Comparison of ENCODE assay signal across 9 cellular contexts in genomic region chr17:81961087-81961514, GRCh38. TPM values are rescaled to one million over a fixed set of nuclear protein-coding genes. Genes with fewer than 3 reads are reported as not detected.
DNase-seq lines count a peak whose midpoint lies in the region; ATAC-seq and TF ChIP-seq lines count a peak whose summit lies in the region.
"Had no signal": no experiment of that assay in that cellular context is flagged by ENCODE, and none has a peak within 500 bp of the region (broad histone marks: within the 10 kb centered on the region; RNA-seq: fewer than 3 reads in every experiment).

Gene NOTUM, minus strand, starts transcription at chr17:81961187. Its CDS starts 278 bp downstream, at chr17:81960909.

- H3K36me3 ChIP-seq in OCI-LY1 (ENCODE audit: insufficient read depth, low read length) (no peaks in the 10 kb centered on the region), fibroblast of lung (ENCODE audit: control insufficient read depth, insufficient read depth, low read length) (no peaks in the 10 kb centered on the region), spleen (no peaks in the 10 kb centered on the region)

- H3K9me2 ChIP-seq in OCI-LY1 (ENCODE audit: low read depth, low read length): no peaks in the 10 kb centered on the region

- H3K27ac ChIP-seq in OCI-LY1 (ENCODE audit: low read depth, low read length, poor library complexity, severe bottlenecking) (no peak within 1 kb of the TSS), fibroblast of lung (ENCODE audit: insufficient read depth, low read length) (no peak within 1 kb of the TSS), spleen (no peak within 1 kb of the TSS)

- H2AFZ ChIP-seq in OCI-LY1 (ENCODE audit: low read length): no peak within 1 kb of the TSS
- no peak within 1 kb of the TSS for H2AFZ ChIP-seq in fibroblast of lung (ENCODE audit: low read length)

- H3K9ac ChIP-seq in OCI-LY1 (ENCODE audit: low read length): no peak within 1 kb of the TSS
- no peak within 1 kb of the TSS for H3K9ac ChIP-seq in fibroblast of lung (ENCODE audit: insufficient read depth, low read length)

- TF ChIP-seq CTCF in OCI-LY1 (IDR thresholded peaks at IDR 0.05; ENCODE audit: low read length) (no peak), fibroblast of lung (conservative IDR thresholded peaks at IDR 0.05 in 1 of 2, IDR thresholded peaks at IDR 0.05 in 1 of 2; ENCODE audit: low read depth in 1 of 2, low read length in 2 of 2) (peak in 1 of 2 donors; percentile 12), spleen (IDR thresholded peaks at IDR 0.05 in 8 of 11, conservative IDR thresholded peaks at IDR 0.05 in 3 of 11) (peak in 2 of 11 experiments; percentile 15 to 22)

- no peak within 1 kb of the TSS for H3K27ac Mint-ChIP-seq in stimulated activated memory B cell treated with anti-CD40 and anti-IgM and Interleukin-4, amounts not matched to agents 10 μg/mL and 1 μg/mL and 100 μg/mL, for 72 hours
- H3K27ac Mint-ChIP-seq: stimulated activated naive CD8-positive, alpha-beta T cell treated with anti-CD3 and anti-CD28 coated beads, Interleukin-15, Interleukin-2, amounts not matched to agents 100 ng/mL and 50 ng/mL, for 24 hours had no signal

- DNase-seq in NCI-H2227 (lab: John Stamatoyannopoulos, UW; ENCODE audit: unreplicated experiment): peak; percentile 77
- DNase-seq in NCI-H2227 treated with DMSO at 0.1 percent for 48 hours (lab: John Stamatoyannopoulos, UW): no peak
- DNase-seq in fibroblast of lung (ENCODE audit: low read depth in 2 of 2): peak; percentile 27 to 29
- no peak for DNase-seq in spleen
- DNase-seq in NAMALWA (ENCODE audit: low spot score): no peak
- no peak for DNase-seq in stimulated activated CD4-positive, alpha-beta T cell treated with anti-CD3 and anti-CD28 coated beads, Interleukin-4, amount 100 ng/mL, for 1 hour

- H3K36me3 Mint-ChIP-seq in stimulated activated memory B cell treated with anti-CD40 and anti-IgM and Interleukin-4, amounts not matched to agents 10 μg/mL and 1 μg/mL and 100 μg/mL, for 72 hours: no peaks in the 10 kb centered on the region

- H3K4me1 ChIP-seq in OCI-LY1 (ENCODE audit: insufficient read depth, low read length, severe bottlenecking): peaks cover 10% of the 10 kb centered on the region
- H3K4me1 ChIP-seq in fibroblast of lung (ENCODE audit: control insufficient read depth, extremely low read depth, insufficient read depth, low read length): peaks cover 2% of the 10 kb centered on the region
- H3K4me1 ChIP-seq in spleen: peaks cover 9 to 38% (median 24%) of the 10 kb centered on the region in 6 donors

- no peaks in the 10 kb centered on the region for H3F3A ChIP-seq in OCI-LY1 (ENCODE audit: insufficient read depth, low read length)

- peaks cover 30% of the 10 kb centered on the region; the same call in 1 of the 2 replicates for H3K27me3 ChIP-seq in OCI-LY1 (ENCODE audit: insufficient read depth, low read length)
- peaks cover 36% of the 10 kb centered on the region for H3K27me3 ChIP-seq in fibroblast of lung (ENCODE audit: control insufficient read depth, insufficient read depth, low read length)
- H3K27me3 ChIP-seq in spleen (replicated peaks in 1 of 7): peaks cover 4 to 90% (median 59%) of the 10 kb centered on the region in 7 donors

- H3K79me2 ChIP-seq in OCI-LY1 (ENCODE audit: insufficient read depth, low read length): no peaks in the 10 kb centered on the region
- no peaks in the 10 kb centered on the region for H3K79me2 ChIP-seq in fibroblast of lung (ENCODE audit: control insufficient read depth, insufficient read depth, low read length)

- no peaks in the 10 kb centered on the region for H3K9me3 Mint-ChIP-seq in stimulated activated memory B cell treated with anti-CD40 and anti-IgM and Interleukin-4, amounts not matched to agents 10 μg/mL and 1 μg/mL and 100 μg/mL, for 72 hours
- H3K9me3 Mint-ChIP-seq: stimulated activated naive CD8-positive, alpha-beta T cell treated with anti-CD3 and anti-CD28 coated beads, Interleukin-15, Interleukin-2, amounts not matched to agents 100 ng/mL and 50 ng/mL, for 24 hours had no signal

- H3K4me3 ChIP-seq in OCI-LY1 (ENCODE audit: low read depth, low read length, poor library complexity, severe bottlenecking) (peak within 1 kb of the TSS; percentile 48), fibroblast of lung (replicated peaks in 1 of 4; ENCODE audit: control extremely low read depth in 1 of 4, insufficient read depth in 1 of 4, low read depth in 3 of 4, low read length in 4 of 4) (peak within 1 kb of the TSS in 1 of 4 experiments; percentile 20), spleen (peak within 1 kb of the TSS in 7 of 8 donors; percentile 31 to 75 (median 49))

- no peak within 1 kb of the TSS for H3K4me3 Mint-ChIP-seq in stimulated activated memory B cell treated with anti-CD40 and anti-IgM and Interleukin-4, amounts not matched to agents 10 μg/mL and 1 μg/mL and 100 μg/mL, for 72 hours
- H3K4me3 Mint-ChIP-seq: stimulated activated naive CD8-positive, alpha-beta T cell treated with anti-CD3 and anti-CD28 coated beads, Interleukin-15, Interleukin-2, amounts not matched to agents 100 ng/mL and 50 ng/mL, for 24 hours had no signal

- WGBS in spleen, 5 donors: 1 to 2% (median 1%) methylated on average over 19 to 66 of the region's 66 CpGs; no CpG with 5 or more reads in 1 of the 5 donors

- intact Hi-C loops in spleen (cut with DNase I; ENCODE audit: low total_unique reads): no loop called here

- no peaks in the 10 kb centered on the region for H3K4me1 Mint-ChIP-seq in stimulated activated memory B cell treated with anti-CD40 and anti-IgM and Interleukin-4, amounts not matched to agents 10 μg/mL and 1 μg/mL and 100 μg/mL, for 72 hours

- peaks cover 59% of the 10 kb centered on the region for H3K27me3 Mint-ChIP-seq in stimulated activated memory B cell treated with anti-CD40 and anti-IgM and Interleukin-4, amounts not matched to agents 10 μg/mL and 1 μg/mL and 100 μg/mL, for 72 hours

- H3K4me2 ChIP-seq in OCI-LY1 (ENCODE audit: low read length): peak within 1 kb of the TSS; percentile 67
- no peak within 1 kb of the TSS for H3K4me2 ChIP-seq in fibroblast of lung (ENCODE audit: extremely low read depth, insufficient read depth, low read length)

- H4K20me1 ChIP-seq in OCI-LY1 (ENCODE audit: insufficient read depth, low read length): no peaks in the 10 kb centered on the region
- H4K20me1 ChIP-seq in fibroblast of lung (ENCODE audit: control insufficient read depth, extremely low read depth, insufficient read depth, low read length): no peaks in the 10 kb centered on the region

- H3K9me3 ChIP-seq in OCI-LY1 (ENCODE audit: low read length) (no peaks in the 10 kb centered on the region), fibroblast of lung (ENCODE audit: control insufficient read depth, insufficient read depth, low read depth, low read length) (no peaks in the 10 kb centered on the region), spleen (no peaks in the 10 kb centered on the region)

- no peak for TF ChIP-seq POLR2A in spleen (IDR thresholded peaks at IDR 0.05)

- no peak for ATAC-seq in stimulated activated memory B cell treated with anti-CD40 and anti-IgM and Interleukin-4, amounts not matched to agents 10 μg/mL and 1 μg/mL and 100 μg/mL, for 72 hours

RNA-seq across cellular contexts. Expression of gene NOTUM, which starts in this region (rescaled TPM):
- total RNA-seq in fibroblast of lung (0.50 and 0.51 TPM in 2 replicates), spleen (under 1 TPM in 2 of 7 donors, not detected in 5; 0.28 to 0.85 TPM)
- polyA plus RNA-seq in fibroblast of lung (0.02 TPM in 2 replicates), spleen (under 1 TPM; 0.03 to 0.11 (median 0.06) TPM)
- polyA plus RNA-seq in fibroblast of lung (2012): 0.09 TPM in 1 of 2 replicates, not detected in the other
- 0.12 TPM in 1 of 2 replicates, not detected in the other for polyA minus RNA-seq in fibroblast of lung (ENCODE audit: low replicate concordance)

Comparison
In these comparisons a context has a peak if more than half of its experiments do, and no peak if none do; other contexts are left out.
1. Peak in DNase-seq in fibroblast of lung; RNA of the gene not detected or under 1 TPM.